ENCODE assay signal across 1 cellular context in genomic region chr21:38622827-38623209, GRCh38.
TF ChIP-seq lines count a peak whose summit lies in the region.

No MANE protein-coding gene starts in this region.

TF ChIP-seq in IMR-90, 13 proteins besides CTCF, POLR2A, EP300 and RAD21 (continued from another document):
- TF ChIP-seq MAZ (IDR thresholded peaks at IDR 0.05; ENCODE audit: borderline replicate concordance, low read depth, low read length) = no peak
- TF ChIP-seq FOS (IDR thresholded peaks at IDR 0.05; ENCODE audit: low read depth, low read length) = no peak
- TF ChIP-seq CHD1 (IDR thresholded peaks at IDR 0.05; ENCODE audit: low read depth, low read length) = no peak
- no peak for TF ChIP-seq CEBPB (IDR thresholded peaks at IDR 0.05; ENCODE audit: low read depth, low read length)
